12 cellular contexts compared by ENCODE assay signal in the genomic region with DNA sequence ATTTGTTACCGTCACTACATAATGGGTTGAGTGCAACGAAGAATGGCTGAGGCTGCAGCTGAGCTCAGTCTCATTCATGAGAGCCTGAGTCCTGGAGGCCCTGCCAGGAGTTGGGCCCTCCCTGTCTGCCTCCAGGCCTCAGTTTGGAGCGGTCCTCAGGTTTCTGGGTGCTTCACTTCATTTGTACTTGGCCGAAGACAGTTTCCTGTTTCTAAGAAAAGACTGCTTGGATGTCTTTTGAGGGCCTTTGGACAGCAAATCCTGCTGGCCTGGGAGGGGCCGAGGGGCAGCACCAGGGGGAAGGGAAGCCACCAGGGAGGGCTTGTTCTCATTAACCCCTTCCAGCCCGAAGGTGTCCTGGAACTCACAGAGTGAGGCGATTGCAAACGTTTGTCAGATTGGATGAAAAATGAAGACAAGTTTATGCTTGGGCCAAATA.
DNase-seq lines count a peak whose midpoint lies in the region; ATAC-seq and TF ChIP-seq lines count a peak whose summit lies in the region.
"Had no signal": no experiment of that assay in that cellular context is flagged by ENCODE, and none has a peak within 500 bp of the region (broad histone marks: within the 10 kb centered on the region; RNA-seq: fewer than 3 reads in every experiment).

No MANE protein-coding gene starts in this region.

- intact Hi-C loops in left cardiac atrium (cut with DNase I) (no loop called here), Caco-2 (cut with micrococcal nuclease; ENCODE audit: unreplicated experiment) (no loop called here)

- H3K4me3 ChIP-seq in upper lobe of left lung: no peak overlapping the region
- no peak overlapping the region for H3K4me3 ChIP-seq in Caco-2 (ENCODE audit: low read depth, low read length)

- H3K9me3 Mint-ChIP-seq in nephron: no peaks in the 10 kb centered on the region
- no peaks in the 10 kb centered on the region for H3K9me3 Mint-ChIP-seq in Caco-2 (ENCODE audit: unreplicated experiment)

- TF ChIP-seq CTCF in nephron (IDR thresholded peaks at IDR 0.05; ENCODE audit: unreplicated experiment in 3 of 3): no peak
- no peak for TF ChIP-seq CTCF in upper lobe of left lung (IDR thresholded peaks at IDR 0.05)
- no peak for TF ChIP-seq CTCF in Caco-2 (IDR thresholded peaks at IDR 0.05; ENCODE audit: insufficient read depth in 1 of 2, low read depth in 1 of 2, low read length in 1 of 2, severe bottlenecking in 1 of 2, unreplicated experiment in 1 of 2)

- H3K36me3 ChIP-seq in upper lobe of left lung (no peaks in the 10 kb centered on the region), Caco-2 (ENCODE audit: control insufficient read depth, insufficient read depth, low read length) (no peaks in the 10 kb centered on the region)
- H3K36me3 ChIP-seq: neutrophil had no signal

- H3K27me3 Mint-ChIP-seq in nephron (ENCODE audit: low read depth): no peaks in the 10 kb centered on the region
- no peaks in the 10 kb centered on the region for H3K27me3 Mint-ChIP-seq in Caco-2 (ENCODE audit: insufficient read depth, unreplicated experiment)

- no peak overlapping the region for H3K4me3 Mint-ChIP-seq in nephron
- no peak overlapping the region for H3K4me3 Mint-ChIP-seq in Caco-2 (ENCODE audit: unreplicated experiment)

- peaks cover 55% of the 10 kb centered on the region for H3K4me1 Mint-ChIP-seq in nephron
- peaks cover 12% of the 10 kb centered on the region for H3K4me1 Mint-ChIP-seq in Caco-2 (ENCODE audit: low read depth, unreplicated experiment)

- peak; percentile 58 for DNase-seq in DMS153 treated with DMSO at 0.1 percent for 48 hours (lab: John Stamatoyannopoulos, UW; ENCODE audit: unreplicated experiment)
- no peak for DNase-seq in DMS153 (lab: John Stamatoyannopoulos, UW)
- peak; percentile 72 for DNase-seq in left cardiac atrium
- DNase-seq in upper lobe of left lung: peak in 1 of 2 donors; percentile 44
- DNase-seq in Caco-2: no peak
- no peak for DNase-seq in NCI-H446 treated with DMSO at 0.1 percent for 48 hours (lab: John Stamatoyannopoulos, UW)
- no peak for DNase-seq in GOT3 (lab: John Stamatoyannopoulos, UW)
- DNase-seq: activated CD4-positive, alpha-beta T cell treated with anti-CD3 and anti-CD28 coated beads, Interleukin-2, amount 50 U/mL, for 1 hour; NCI-H187 had no signal

- H3K27ac ChIP-seq in upper lobe of left lung: peak overlapping the region; percentile 48 to 72 (median 58)
- H3K27ac ChIP-seq: 22Rv1, neutrophil had no signal

- POLR2A ChIA-PET in Caco-2 (lab: Charles Lee): no interaction called here

- TF ChIP-seq EP300 in upper lobe of left lung (IDR thresholded peaks at IDR 0.05): no peak

- H3K9me3 ChIP-seq in upper lobe of left lung: no peaks in the 10 kb centered on the region
- H3K9me3 ChIP-seq in Caco-2: no peaks in the 10 kb centered on the region
- H3K9me3 ChIP-seq: neutrophil had no signal

- H3K36me3 Mint-ChIP-seq in nephron (ENCODE audit: low read depth) (no peaks in the 10 kb centered on the region), Caco-2 (ENCODE audit: insufficient read depth, unreplicated experiment) (no peaks in the 10 kb centered on the region)

- ATAC-seq in left cardiac atrium: peak; percentile 70 to 81
- ATAC-seq in upper lobe of left lung (ENCODE audit: low FRiP score in 2 of 2): peak; percentile 27 to 87

- H3K27me3 ChIP-seq in upper lobe of left lung (no peaks in the 10 kb centered on the region), Caco-2 (replicated peaks; ENCODE audit: control insufficient read depth, insufficient read depth, low read length) (no peaks in the 10 kb centered on the region)
- H3K27me3 ChIP-seq: neutrophil had no signal

- 36 to 37% methylated on average over 7 to 8 of the region's 8 CpGs for WGBS in upper lobe of left lung, 2 donors

- H3K27ac Mint-ChIP-seq in nephron (peak overlapping the region; percentile 24 to 81 (median 80)), Caco-2 (ENCODE audit: unreplicated experiment) (no peak overlapping the region)

- TF ChIP-seq POLR2A in upper lobe of left lung (IDR thresholded peaks at IDR 0.05): no peak

- no TSS peak for BruUV-seq in Caco-2 (replicated peaks; lab: Mats Ljungman, UMichigan)

- H3K4me1 ChIP-seq in upper lobe of left lung (peaks cover 5 to 16% (median 13%) of the 10 kb centered on the region in 4 donors), Caco-2 (peaks cover 13% of the 10 kb centered on the region)

- CTCF ChIA-PET in Caco-2 (lab: Charles Lee): no interaction called here

Comparison
In these comparisons a context has a peak if more than half of its experiments do, and no peak if none do; other contexts are left out.
1. DNase-seq: peak in DMS153 treated with DMSO at 0.1 percent for 48 hours (single experiment) and left cardiac atrium (single experiment); none in DMS153 (single experiment), Caco-2 (0 of 2), NCI-H446 treated with DMSO at 0.1 percent for 48 hours (single experiment) and GOT3 (single experiment).